ENCODE assay signal across 21 cellular contexts in the genomic region with DNA sequence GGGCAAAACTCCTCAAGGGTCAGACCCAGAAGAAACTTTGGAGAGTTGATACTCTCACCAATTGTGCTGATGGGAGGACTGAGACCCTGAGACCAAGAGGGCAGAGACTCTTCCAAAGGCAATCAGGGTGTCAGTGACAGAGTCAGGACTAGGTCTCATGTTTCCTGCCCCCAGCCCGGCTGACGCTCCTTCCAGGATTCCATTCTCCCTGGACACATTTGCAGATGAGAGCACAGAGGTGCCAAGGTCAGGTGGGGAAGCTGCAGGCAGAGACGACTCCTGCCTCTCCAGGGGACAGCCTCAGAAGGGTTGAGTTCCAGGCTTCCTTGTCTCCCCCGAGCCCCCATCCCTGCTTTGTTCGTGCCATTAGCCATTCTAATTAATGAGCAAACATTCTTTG.
"Had no signal": no experiment of that assay in that cellular context is flagged by ENCODE, and none has a peak within 500 bp of the region (broad histone marks: within the 10 kb centered on the region; RNA-seq: fewer than 3 reads in every experiment).

No MANE protein-coding gene starts in this region.

- H3K79me2 ChIP-seq: parathyroid adenoma had no signal

- H3K27ac ChIP-seq: coronary artery, gastrocnemius medialis, left lung, neutrophil, parathyroid adenoma, sigmoid colon, spleen, thoracic aorta, tibial nerve, upper lobe of right lung, uterus had no signal

- H3K27ac Mint-ChIP-seq: effector memory CD8-positive, alpha-beta T cell; naive thymus-derived CD4-positive, alpha-beta T cell; nephron; stimulated activated naive B cell treated with anti-CD40 and anti-IgM and Interleukin-4, amounts not matched to agents 10 μg/mL and 1 μg/mL and 100 μg/mL, for 72 hours; stimulated activated naive CD8-positive, alpha-beta T cell treated with anti-CD3 and anti-CD28 coated beads, Interleukin-15, Interleukin-2, amounts not matched to agents 100 ng/mL and 50 ng/mL, for 24 hours had no signal

- H3K4me1 ChIP-seq: gastrocnemius medialis, left lung, parathyroid adenoma, sigmoid colon, spleen, tibial nerve, upper lobe of right lung, uterus had no signal

- H3K36me3 ChIP-seq: gastrocnemius medialis, left lung, neutrophil, sigmoid colon, spleen, thoracic aorta, tibial nerve, upper lobe of right lung, uterus had no signal

- H3K4me3 ChIP-seq: coronary artery, gastrocnemius medialis, left lung, sigmoid colon, spleen, thoracic aorta, tibial nerve, upper lobe of right lung, uterus had no signal

- H3K4me3 Mint-ChIP-seq: effector memory CD8-positive, alpha-beta T cell; naive thymus-derived CD4-positive, alpha-beta T cell; nephron; stimulated activated naive B cell treated with anti-CD40 and anti-IgM and Interleukin-4, amounts not matched to agents 10 μg/mL and 1 μg/mL and 100 μg/mL, for 72 hours; stimulated activated naive CD8-positive, alpha-beta T cell treated with anti-CD3 and anti-CD28 coated beads, Interleukin-15, Interleukin-2, amounts not matched to agents 100 ng/mL and 50 ng/mL, for 24 hours had no signal

- H3K27me3 ChIP-seq: neutrophil, tibial nerve, uterus had no signal

- H3K9me3 Mint-ChIP-seq: effector memory CD8-positive, alpha-beta T cell; nephron; stimulated activated naive CD8-positive, alpha-beta T cell treated with anti-CD3 and anti-CD28 coated beads, Interleukin-15, Interleukin-2, amounts not matched to agents 100 ng/mL and 50 ng/mL, for 24 hours had no signal

- H3K9me3 ChIP-seq: gastrocnemius medialis, left lung, neutrophil, sigmoid colon, spleen, thoracic aorta, upper lobe of right lung, uterus had no signal

- DNase-seq: dermis blood vessel endothelial cell; effector memory CD8-positive, alpha-beta T cell; foreskin fibroblast; gastrocnemius medialis; left lung; midbrain; naive thymus-derived CD4-positive, alpha-beta T cell; sigmoid colon; spleen; stimulated activated CD4-positive, alpha-beta T cell treated with anti-CD3 and anti-CD28 coated beads, Interleukin-4, amount 100 ng/mL, for 4 hours; stimulated activated naive B cell treated with anti-CD40 and anti-IgM and Interleukin-4, amounts not matched to agents 10 μg/mL and 1 μg/mL and 100 μg/mL, for 72 hours; upper lobe of right lung; uterus had no signal

- H2AFZ ChIP-seq: parathyroid adenoma had no signal

- FAIRE-seq: keratinocyte had no signal

- H3K9ac ChIP-seq: parathyroid adenoma had no signal

- H3K36me3 Mint-ChIP-seq: naive thymus-derived CD4-positive, alpha-beta T cell; stimulated activated naive B cell treated with anti-CD40 and anti-IgM and Interleukin-4, amounts not matched to agents 10 μg/mL and 1 μg/mL and 100 μg/mL, for 72 hours had no signal

- H3K4me1 Mint-ChIP-seq: naive thymus-derived CD4-positive, alpha-beta T cell; nephron; stimulated activated naive B cell treated with anti-CD40 and anti-IgM and Interleukin-4, amounts not matched to agents 10 μg/mL and 1 μg/mL and 100 μg/mL, for 72 hours had no signal
